ENCODE assay signal across 1 cellular context in the genomic region with DNA sequence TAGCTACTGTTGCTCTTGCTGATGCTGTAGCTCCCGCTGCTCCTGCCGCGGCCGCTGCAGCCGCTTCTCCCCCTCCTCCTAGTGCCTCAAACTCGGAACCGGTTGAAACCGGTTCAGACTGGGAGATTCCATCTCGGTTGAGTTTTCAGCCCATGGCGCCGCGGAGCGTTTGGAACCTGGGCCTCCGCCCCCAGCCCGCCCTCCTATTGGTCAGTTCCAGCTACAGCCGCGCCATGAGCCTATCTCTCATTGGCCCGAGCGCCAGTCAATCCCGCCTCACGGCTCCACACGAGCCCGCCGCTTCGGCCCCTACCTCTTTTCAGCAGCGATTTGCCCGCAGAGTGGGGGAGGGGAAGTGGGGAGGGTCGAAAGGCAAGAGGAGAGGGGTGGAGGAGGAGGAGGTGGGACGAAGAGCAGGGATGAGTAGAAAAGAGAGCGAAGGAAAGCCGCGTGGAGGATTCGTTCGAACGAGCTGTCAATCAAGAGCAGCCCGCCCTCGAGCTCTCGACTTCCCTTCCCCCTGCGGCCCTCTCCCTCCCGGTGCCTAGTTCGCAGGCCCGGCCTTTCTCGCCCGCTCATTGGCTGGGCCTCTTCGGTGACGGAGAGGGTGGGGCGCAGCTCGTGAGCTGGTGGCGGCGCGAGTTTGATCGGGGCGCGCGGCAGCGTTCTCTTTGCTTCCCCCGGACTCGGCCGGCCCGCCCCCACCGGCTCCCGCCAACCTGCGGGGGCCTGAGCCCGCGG.
TF ChIP-seq lines count a peak whose summit lies in the region.

A gene with protein sequence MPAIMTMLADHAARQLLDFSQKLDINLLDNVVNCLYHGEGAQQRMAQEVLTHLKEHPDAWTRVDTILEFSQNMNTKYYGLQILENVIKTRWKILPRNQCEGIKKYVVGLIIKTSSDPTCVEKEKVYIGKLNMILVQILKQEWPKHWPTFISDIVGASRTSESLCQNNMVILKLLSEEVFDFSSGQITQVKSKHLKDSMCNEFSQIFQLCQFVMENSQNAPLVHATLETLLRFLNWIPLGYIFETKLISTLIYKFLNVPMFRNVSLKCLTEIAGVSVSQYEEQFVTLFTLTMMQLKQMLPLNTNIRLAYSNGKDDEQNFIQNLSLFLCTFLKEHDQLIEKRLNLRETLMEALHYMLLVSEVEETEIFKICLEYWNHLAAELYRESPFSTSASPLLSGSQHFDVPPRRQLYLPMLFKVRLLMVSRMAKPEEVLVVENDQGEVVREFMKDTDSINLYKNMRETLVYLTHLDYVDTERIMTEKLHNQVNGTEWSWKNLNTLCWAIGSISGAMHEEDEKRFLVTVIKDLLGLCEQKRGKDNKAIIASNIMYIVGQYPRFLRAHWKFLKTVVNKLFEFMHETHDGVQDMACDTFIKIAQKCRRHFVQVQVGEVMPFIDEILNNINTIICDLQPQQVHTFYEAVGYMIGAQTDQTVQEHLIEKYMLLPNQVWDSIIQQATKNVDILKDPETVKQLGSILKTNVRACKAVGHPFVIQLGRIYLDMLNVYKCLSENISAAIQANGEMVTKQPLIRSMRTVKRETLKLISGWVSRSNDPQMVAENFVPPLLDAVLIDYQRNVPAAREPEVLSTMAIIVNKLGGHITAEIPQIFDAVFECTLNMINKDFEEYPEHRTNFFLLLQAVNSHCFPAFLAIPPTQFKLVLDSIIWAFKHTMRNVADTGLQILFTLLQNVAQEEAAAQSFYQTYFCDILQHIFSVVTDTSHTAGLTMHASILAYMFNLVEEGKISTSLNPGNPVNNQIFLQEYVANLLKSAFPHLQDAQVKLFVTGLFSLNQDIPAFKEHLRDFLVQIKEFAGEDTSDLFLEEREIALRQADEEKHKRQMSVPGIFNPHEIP (N-terminal part only) (minus strand): TSS at position 178 of the 741 bp plus-strand sequence. CDS start 4,459 bp downstream, outside the sequence.

TF ChIP-seq in K562, 482 proteins besides CTCF, POLR2A, EP300 and RAD21 (continued from another document and continues in another):
- TF ChIP-seq, protein P1, sequence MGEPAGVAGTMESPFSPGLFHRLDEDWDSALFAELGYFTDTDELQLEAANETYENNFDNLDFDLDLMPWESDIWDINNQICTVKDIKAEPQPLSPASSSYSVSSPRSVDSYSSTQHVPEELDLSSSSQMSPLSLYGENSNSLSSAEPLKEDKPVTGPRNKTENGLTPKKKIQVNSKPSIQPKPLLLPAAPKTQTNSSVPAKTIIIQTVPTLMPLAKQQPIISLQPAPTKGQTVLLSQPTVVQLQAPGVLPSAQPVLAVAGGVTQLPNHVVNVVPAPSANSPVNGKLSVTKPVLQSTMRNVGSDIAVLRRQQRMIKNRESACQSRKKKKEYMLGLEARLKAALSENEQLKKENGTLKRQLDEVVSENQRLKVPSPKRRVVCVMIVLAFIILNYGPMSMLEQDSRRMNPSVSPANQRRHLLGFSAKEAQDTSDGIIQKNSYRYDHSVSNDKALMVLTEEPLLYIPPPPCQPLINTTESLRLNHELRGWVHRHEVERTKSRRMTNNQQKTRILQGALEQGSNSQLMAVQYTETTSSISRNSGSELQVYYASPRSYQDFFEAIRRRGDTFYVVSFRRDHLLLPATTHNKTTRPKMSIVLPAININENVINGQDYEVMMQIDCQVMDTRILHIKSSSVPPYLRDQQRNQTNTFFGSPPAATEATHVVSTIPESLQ (CRISPR knock-in tag; IDR thresholded peaks at IDR 0.05) = no peak
- no peak for TF ChIP-seq ZNF766 (CRISPR knock-in tag; conservative IDR thresholded peaks at IDR 0.05)
- TF ChIP-seq, protein P2, sequence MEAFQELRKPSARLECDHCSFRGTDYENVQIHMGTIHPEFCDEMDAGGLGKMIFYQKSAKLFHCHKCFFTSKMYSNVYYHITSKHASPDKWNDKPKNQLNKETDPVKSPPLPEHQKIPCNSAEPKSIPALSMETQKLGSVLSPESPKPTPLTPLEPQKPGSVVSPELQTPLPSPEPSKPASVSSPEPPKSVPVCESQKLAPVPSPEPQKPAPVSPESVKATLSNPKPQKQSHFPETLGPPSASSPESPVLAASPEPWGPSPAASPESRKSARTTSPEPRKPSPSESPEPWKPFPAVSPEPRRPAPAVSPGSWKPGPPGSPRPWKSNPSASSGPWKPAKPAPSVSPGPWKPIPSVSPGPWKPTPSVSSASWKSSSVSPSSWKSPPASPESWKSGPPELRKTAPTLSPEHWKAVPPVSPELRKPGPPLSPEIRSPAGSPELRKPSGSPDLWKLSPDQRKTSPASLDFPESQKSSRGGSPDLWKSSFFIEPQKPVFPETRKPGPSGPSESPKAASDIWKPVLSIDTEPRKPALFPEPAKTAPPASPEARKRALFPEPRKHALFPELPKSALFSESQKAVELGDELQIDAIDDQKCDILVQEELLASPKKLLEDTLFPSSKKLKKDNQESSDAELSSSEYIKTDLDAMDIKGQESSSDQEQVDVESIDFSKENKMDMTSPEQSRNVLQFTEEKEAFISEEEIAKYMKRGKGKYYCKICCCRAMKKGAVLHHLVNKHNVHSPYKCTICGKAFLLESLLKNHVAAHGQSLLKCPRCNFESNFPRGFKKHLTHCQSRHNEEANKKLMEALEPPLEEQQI (IDR thresholded peaks at IDR 0.05) = no peak
- TF ChIP-seq LCOR (CRISPR knock-in tag; IDR thresholded peaks at IDR 0.05) = peak; percentile 7; the same call in 1 of the 2 replicates
- TF ChIP-seq GATA2 (CRISPR knock-in tag; IDR thresholded peaks at IDR 0.05) = no peak
- no peak for TF ChIP-seq GABPB2 (CRISPR knock-in tag; conservative IDR thresholded peaks at IDR 0.05)
- no peak for TF ChIP-seq SRSF9 (IDR thresholded peaks at IDR 0.05; ENCODE audit: borderline replicate concordance, low read depth, low read length)
- TF ChIP-seq JUN (IDR thresholded peaks at IDR 0.05; ENCODE audit: borderline replicate concordance, low read depth, low read length) = no peak
- TF ChIP-seq JUN (CRISPR knock-in tag; IDR thresholded peaks at IDR 0.05; ENCODE audit: borderline replicate concordance) = no peak
- no peak for TF ChIP-seq MCM2 (IDR thresholded peaks at IDR 0.05; ENCODE audit: low read depth)
- TF ChIP-seq MCM3 (IDR thresholded peaks at IDR 0.05) = no peak
- TF ChIP-seq RBM39 (optimal IDR thresholded peaks at IDR 0.05; ENCODE audit: low read depth, low read length) = no peak
- no peak for TF ChIP-seq ZNF764 (CRISPR knock-in tag; IDR thresholded peaks at IDR 0.05; ENCODE audit: low read depth)
- TF ChIP-seq, protein P3, sequence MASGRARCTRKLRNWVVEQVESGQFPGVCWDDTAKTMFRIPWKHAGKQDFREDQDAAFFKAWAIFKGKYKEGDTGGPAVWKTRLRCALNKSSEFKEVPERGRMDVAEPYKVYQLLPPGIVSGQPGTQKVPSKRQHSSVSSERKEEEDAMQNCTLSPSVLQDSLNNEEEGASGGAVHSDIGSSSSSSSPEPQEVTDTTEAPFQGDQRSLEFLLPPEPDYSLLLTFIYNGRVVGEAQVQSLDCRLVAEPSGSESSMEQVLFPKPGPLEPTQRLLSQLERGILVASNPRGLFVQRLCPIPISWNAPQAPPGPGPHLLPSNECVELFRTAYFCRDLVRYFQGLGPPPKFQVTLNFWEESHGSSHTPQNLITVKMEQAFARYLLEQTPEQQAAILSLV (tag; IDR thresholded peaks at IDR 0.05) = no peak
- TF ChIP-seq, protein P4, sequence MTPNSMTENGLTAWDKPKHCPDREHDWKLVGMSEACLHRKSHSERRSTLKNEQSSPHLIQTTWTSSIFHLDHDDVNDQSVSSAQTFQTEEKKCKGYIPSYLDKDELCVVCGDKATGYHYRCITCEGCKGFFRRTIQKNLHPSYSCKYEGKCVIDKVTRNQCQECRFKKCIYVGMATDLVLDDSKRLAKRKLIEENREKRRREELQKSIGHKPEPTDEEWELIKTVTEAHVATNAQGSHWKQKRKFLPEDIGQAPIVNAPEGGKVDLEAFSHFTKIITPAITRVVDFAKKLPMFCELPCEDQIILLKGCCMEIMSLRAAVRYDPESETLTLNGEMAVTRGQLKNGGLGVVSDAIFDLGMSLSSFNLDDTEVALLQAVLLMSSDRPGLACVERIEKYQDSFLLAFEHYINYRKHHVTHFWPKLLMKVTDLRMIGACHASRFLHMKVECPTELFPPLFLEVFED (CRISPR knock-in tag; conservative IDR thresholded peaks at IDR 0.05) = 0 out of 2 replicates have a peak, but pooled peaks have one; percentile 64
- TF ChIP-seq, protein P5, sequence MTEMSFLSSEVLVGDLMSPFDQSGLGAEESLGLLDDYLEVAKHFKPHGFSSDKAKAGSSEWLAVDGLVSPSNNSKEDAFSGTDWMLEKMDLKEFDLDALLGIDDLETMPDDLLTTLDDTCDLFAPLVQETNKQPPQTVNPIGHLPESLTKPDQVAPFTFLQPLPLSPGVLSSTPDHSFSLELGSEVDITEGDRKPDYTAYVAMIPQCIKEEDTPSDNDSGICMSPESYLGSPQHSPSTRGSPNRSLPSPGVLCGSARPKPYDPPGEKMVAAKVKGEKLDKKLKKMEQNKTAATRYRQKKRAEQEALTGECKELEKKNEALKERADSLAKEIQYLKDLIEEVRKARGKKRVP (CRISPR knock-in tag; IDR thresholded peaks at IDR 0.05) = no peak
- no peak for TF ChIP-seq NCOA2 (IDR thresholded peaks at IDR 0.05; ENCODE audit: partially characterized antibody in 2 of 2)
- TF ChIP-seq, protein P6, sequence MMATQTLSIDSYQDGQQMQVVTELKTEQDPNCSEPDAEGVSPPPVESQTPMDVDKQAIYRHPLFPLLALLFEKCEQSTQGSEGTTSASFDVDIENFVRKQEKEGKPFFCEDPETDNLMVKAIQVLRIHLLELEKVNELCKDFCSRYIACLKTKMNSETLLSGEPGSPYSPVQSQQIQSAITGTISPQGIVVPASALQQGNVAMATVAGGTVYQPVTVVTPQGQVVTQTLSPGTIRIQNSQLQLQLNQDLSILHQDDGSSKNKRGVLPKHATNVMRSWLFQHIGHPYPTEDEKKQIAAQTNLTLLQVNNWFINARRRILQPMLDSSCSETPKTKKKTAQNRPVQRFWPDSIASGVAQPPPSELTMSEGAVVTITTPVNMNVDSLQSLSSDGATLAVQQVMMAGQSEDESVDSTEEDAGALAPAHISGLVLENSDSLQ (IDR thresholded peaks at IDR 0.05) = peak; percentile 100
- TF ChIP-seq ESRRB (CRISPR knock-in tag; IDR thresholded peaks at IDR 0.05; ENCODE audit: borderline replicate concordance) = no peak
- TF ChIP-seq, protein P7, sequence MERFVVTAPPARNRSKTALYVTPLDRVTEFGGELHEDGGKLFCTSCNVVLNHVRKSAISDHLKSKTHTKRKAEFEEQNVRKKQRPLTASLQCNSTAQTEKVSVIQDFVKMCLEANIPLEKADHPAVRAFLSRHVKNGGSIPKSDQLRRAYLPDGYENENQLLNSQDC (CRISPR knock-in tag; IDR thresholded peaks at IDR 0.05) = no peak
- TF ChIP-seq MXI1 (IDR thresholded peaks at IDR 0.05; ENCODE audit: low read depth, low read length) = 0 out of 2 replicates have a peak, but pooled peaks have one; percentile 33
- no peak for TF ChIP-seq ZNF699 (CRISPR knock-in tag; IDR thresholded peaks at IDR 0.05; ENCODE audit: insufficient replicate concordance)
- no peak for TF ChIP-seq ZNF12 (CRISPR knock-in tag; IDR thresholded peaks at IDR 0.05)
- TF ChIP-seq, protein P8, sequence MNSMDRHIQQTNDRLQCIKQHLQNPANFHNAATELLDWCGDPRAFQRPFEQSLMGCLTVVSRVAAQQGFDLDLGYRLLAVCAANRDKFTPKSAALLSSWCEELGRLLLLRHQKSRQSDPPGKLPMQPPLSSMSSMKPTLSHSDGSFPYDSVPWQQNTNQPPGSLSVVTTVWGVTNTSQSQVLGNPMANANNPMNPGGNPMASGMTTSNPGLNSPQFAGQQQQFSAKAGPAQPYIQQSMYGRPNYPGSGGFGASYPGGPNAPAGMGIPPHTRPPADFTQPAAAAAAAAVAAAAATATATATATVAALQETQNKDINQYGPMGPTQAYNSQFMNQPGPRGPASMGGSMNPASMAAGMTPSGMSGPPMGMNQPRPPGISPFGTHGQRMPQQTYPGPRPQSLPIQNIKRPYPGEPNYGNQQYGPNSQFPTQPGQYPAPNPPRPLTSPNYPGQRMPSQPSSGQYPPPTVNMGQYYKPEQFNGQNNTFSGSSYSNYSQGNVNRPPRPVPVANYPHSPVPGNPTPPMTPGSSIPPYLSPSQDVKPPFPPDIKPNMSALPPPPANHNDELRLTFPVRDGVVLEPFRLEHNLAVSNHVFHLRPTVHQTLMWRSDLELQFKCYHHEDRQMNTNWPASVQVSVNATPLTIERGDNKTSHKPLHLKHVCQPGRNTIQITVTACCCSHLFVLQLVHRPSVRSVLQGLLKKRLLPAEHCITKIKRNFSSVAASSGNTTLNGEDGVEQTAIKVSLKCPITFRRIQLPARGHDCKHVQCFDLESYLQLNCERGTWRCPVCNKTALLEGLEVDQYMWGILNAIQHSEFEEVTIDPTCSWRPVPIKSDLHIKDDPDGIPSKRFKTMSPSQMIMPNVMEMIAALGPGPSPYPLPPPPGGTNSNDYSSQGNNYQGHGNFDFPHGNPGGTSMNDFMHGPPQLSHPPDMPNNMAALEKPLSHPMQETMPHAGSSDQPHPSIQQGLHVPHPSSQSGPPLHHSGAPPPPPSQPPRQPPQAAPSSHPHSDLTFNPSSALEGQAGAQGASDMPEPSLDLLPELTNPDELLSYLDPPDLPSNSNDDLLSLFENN (IDR thresholded peaks at IDR 0.05; ENCODE audit: low read depth in 2 of 2, low read length in 2 of 2) = no peak
- no peak for TF ChIP-seq NUFIP1 (IDR thresholded peaks at IDR 0.05; ENCODE audit: partially characterized antibody)
- TF ChIP-seq, protein P9, sequence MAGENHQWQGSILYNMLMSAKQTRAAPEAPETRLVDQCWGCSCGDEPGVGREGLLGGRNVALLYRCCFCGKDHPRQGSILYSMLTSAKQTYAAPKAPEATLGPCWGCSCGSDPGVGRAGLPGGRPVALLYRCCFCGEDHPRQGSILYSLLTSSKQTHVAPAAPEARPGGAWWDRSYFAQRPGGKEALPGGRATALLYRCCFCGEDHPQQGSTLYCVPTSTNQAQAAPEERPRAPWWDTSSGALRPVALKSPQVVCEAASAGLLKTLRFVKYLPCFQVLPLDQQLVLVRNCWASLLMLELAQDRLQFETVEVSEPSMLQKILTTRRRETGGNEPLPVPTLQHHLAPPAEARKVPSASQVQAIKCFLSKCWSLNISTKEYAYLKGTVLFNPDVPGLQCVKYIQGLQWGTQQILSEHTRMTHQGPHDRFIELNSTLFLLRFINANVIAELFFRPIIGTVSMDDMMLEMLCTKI (IDR thresholded peaks at IDR 0.05; ENCODE audit: partially characterized antibody) = no peak
- TF ChIP-seq CBX1 (IDR thresholded peaks at IDR 0.05; ENCODE audit: low read depth) = 0 out of 2 replicates have a peak, but pooled peaks have one; percentile 13
- TF ChIP-seq, protein P10, sequence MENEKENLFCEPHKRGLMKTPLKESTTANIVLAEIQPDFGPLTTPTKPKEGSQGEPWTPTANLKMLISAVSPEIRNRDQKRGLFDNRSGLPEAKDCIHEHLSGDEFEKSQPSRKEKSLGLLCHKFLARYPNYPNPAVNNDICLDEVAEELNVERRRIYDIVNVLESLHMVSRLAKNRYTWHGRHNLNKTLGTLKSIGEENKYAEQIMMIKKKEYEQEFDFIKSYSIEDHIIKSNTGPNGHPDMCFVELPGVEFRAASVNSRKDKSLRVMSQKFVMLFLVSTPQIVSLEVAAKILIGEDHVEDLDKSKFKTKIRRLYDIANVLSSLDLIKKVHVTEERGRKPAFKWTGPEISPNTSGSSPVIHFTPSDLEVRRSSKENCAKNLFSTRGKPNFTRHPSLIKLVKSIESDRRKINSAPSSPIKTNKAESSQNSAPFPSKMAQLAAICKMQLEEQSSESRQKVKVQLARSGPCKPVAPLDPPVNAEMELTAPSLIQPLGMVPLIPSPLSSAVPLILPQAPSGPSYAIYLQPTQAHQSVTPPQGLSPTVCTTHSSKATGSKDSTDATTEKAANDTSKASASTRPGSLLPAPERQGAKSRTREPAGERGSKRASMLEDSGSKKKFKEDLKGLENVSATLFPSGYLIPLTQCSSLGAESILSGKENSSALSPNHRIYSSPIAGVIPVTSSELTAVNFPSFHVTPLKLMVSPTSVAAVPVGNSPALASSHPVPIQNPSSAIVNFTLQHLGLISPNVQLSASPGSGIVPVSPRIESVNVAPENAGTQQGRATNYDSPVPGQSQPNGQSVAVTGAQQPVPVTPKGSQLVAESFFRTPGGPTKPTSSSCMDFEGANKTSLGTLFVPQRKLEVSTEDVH (IDR thresholded peaks at IDR 0.05; ENCODE audit: low read depth, partially characterized antibody) = peak; percentile 93
- no peak for TF ChIP-seq ZKSCAN3 (CRISPR knock-in tag; IDR thresholded peaks at IDR 0.05)
